Comparison of ENCODE assay signal across 3 cellular contexts in genomic region chr6:105013459-105013858, GRCh38. TPM values are rescaled to one million over a fixed set of nuclear protein-coding genes. Genes with fewer than 3 reads are reported as not detected.
"Had no signal": no experiment of that assay in that cellular context is flagged by ENCODE, and none has a peak within 500 bp of the region (broad histone marks: within the 10 kb centered on the region; RNA-seq: fewer than 3 reads in every experiment).

No MANE protein-coding gene starts in this region.

RNA-seq across cellular contexts. Expression of gene LIN28B, which starts 56.6 kb away (rescaled TPM):
- total RNA-seq: H4, HFFc6 had no signal
- polyA plus RNA-seq: IgD-negative memory B cell had no signal
